18 cellular contexts compared by ENCODE assay signal in genomic region chr7:128005117-128005516, GRCh38. TPM values are rescaled to one million over a fixed set of nuclear protein-coding genes. Genes with fewer than 3 reads are reported as not detected.
DNase-seq lines count a peak whose midpoint lies in the region; ATAC-seq and TF ChIP-seq lines count a peak whose summit lies in the region.
"Had no signal": no experiment of that assay in that cellular context is flagged by ENCODE, and none has a peak within 500 bp of the region (broad histone marks: within the 10 kb centered on the region; RNA-seq: fewer than 3 reads in every experiment).

No MANE protein-coding gene starts in this region.

- H3K4me3 Mint-ChIP-seq in IgD-negative memory B cell (peak overlapping the region; percentile 2 to 78 (median 46)), endothelial cell (ENCODE audit: unreplicated experiment) (peak overlapping the region; percentile 37)
- H3K4me3 Mint-ChIP-seq in stimulated activated naive B cell treated with anti-CD40 and anti-IgM and Interleukin-4, amounts not matched to agents 10 μg/mL and 1 μg/mL and 100 μg/mL, for 72 hours, result no peak overlapping the region
- H3K4me3 Mint-ChIP-seq: activated CD4-positive, alpha-beta memory T cell treated with anti-CD3 and anti-CD28 coated beads for 36 hours; activated naive CD4-positive, alpha-beta T cell treated with anti-CD3 and anti-CD28 coated beads, Interleukin-2, amount 50 U/mL, for 24 hours; mesothelial cell of epicardium; neural progenitor cell; T-cell had no signal

- no peaks in the 10 kb centered on the region for H3K27me3 ChIP-seq in effector memory CD4-positive, alpha-beta T cell (replicated peaks; ENCODE audit: control insufficient read depth, insufficient read depth, low read length, poor library complexity, severe bottlenecking)
- H3K27me3 ChIP-seq: BE2C, neural progenitor cell had no signal

- peaks cover 3% of the 10 kb centered on the region for H3K4me1 ChIP-seq in effector memory CD4-positive, alpha-beta T cell (ENCODE audit: control insufficient read depth, insufficient read depth, low read length, poor library complexity, severe bottlenecking)
- H3K4me1 ChIP-seq: BE2C had no signal

- TF ChIP-seq CTCF in endothelial cell (IDR thresholded peaks at IDR 0.05; ENCODE audit: unreplicated experiment), result no peak

- DNase-seq in NCI-H2171 (lab: John Stamatoyannopoulos, UW), result peak; percentile 44
- no peak for DNase-seq in endothelial cell (ENCODE audit: low spot score)
- DNase-seq in stimulated activated naive B cell treated with anti-CD40 and anti-IgM and Interleukin-4, amounts not matched to agents 10 μg/mL and 1 μg/mL and 100 μg/mL, for 72 hours, result peak; percentile 7
- DNase-seq in NCI-H82 (lab: John Stamatoyannopoulos, UW), result no peak
- no peak for DNase-seq in effector memory CD4-positive, alpha-beta T cell
- no peak for DNase-seq in activated effector memory CD4-positive, alpha-beta T cell treated with anti-CD3 and anti-CD28 coated beads, Interleukin-2, amount 50 U/mL, for 16 hours
- DNase-seq: activated CD4-positive, alpha-beta memory T cell treated with anti-CD3 and anti-CD28 coated beads for 36 hours; BE2C; NCI-H1694; NCI-H774; retina; stimulated activated CD4-positive, alpha-beta T cell treated with anti-CD3 and anti-CD28 coated beads, Interleukin-12 subunit alpha, Interleukin-12 subunit beta, amount 100 ng/mL, for 4 hours; T-cell had no signal

- H3K9me3 Mint-ChIP-seq in IgD-negative memory B cell (no peaks in the 10 kb centered on the region), endothelial cell (ENCODE audit: unreplicated experiment) (no peaks in the 10 kb centered on the region)
- H3K9me3 Mint-ChIP-seq in stimulated activated naive B cell treated with anti-CD40 and anti-IgM and Interleukin-4, amounts not matched to agents 10 μg/mL and 1 μg/mL and 100 μg/mL, for 72 hours, result no peaks in the 10 kb centered on the region
- H3K9me3 Mint-ChIP-seq: activated CD4-positive, alpha-beta memory T cell treated with anti-CD3 and anti-CD28 coated beads for 36 hours; activated naive CD4-positive, alpha-beta T cell treated with anti-CD3 and anti-CD28 coated beads, Interleukin-2, amount 50 U/mL, for 24 hours; mesothelial cell of epicardium; neural progenitor cell; T-cell had no signal

- no peaks in the 10 kb centered on the region for H3K36me3 ChIP-seq in effector memory CD4-positive, alpha-beta T cell (ENCODE audit: control insufficient read depth, insufficient read depth, low read length)
- H3K36me3 ChIP-seq: BE2C, neural progenitor cell had no signal

- H3K27me3 Mint-ChIP-seq in IgD-negative memory B cell (no peaks in the 10 kb centered on the region), endothelial cell (ENCODE audit: unreplicated experiment) (peaks cover 31% of the 10 kb centered on the region)
- H3K27me3 Mint-ChIP-seq in stimulated activated naive B cell treated with anti-CD40 and anti-IgM and Interleukin-4, amounts not matched to agents 10 μg/mL and 1 μg/mL and 100 μg/mL, for 72 hours, result no peaks in the 10 kb centered on the region
- H3K27me3 Mint-ChIP-seq: activated CD4-positive, alpha-beta memory T cell treated with anti-CD3 and anti-CD28 coated beads for 36 hours; activated naive CD4-positive, alpha-beta T cell treated with anti-CD3 and anti-CD28 coated beads, Interleukin-2, amount 50 U/mL, for 24 hours; T-cell had no signal

- no peaks in the 10 kb centered on the region for H3K9me3 ChIP-seq in effector memory CD4-positive, alpha-beta T cell (ENCODE audit: control insufficient read depth, low read length)
- H3K9me3 ChIP-seq: BE2C had no signal

- H3K27ac ChIP-seq in effector memory CD4-positive, alpha-beta T cell (ENCODE audit: insufficient read depth, low read length, poor library complexity, severe bottlenecking), result no peak overlapping the region
- H3K27ac ChIP-seq: neural progenitor cell had no signal

- no peak overlapping the region for H3K4me3 ChIP-seq in effector memory CD4-positive, alpha-beta T cell (ENCODE audit: insufficient read depth, low read depth, low read length, poor library complexity, severe bottlenecking)
- H3K4me3 ChIP-seq: neural progenitor cell had no signal

- H3K4me1 Mint-ChIP-seq in IgD-negative memory B cell (peaks cover 46 to 54% (median 51%) of the 10 kb centered on the region in 3 donors), endothelial cell (ENCODE audit: unreplicated experiment) (peaks cover 46% of the 10 kb centered on the region)
- peaks cover 51 to 56% of the 10 kb centered on the region in 2 donors for H3K4me1 Mint-ChIP-seq in stimulated activated naive B cell treated with anti-CD40 and anti-IgM and Interleukin-4, amounts not matched to agents 10 μg/mL and 1 μg/mL and 100 μg/mL, for 72 hours

- H3K27ac Mint-ChIP-seq in IgD-negative memory B cell (peak overlapping the region in 1 of 3 donors; percentile 8), endothelial cell (ENCODE audit: unreplicated experiment) (peak overlapping the region; percentile 72)
- H3K27ac Mint-ChIP-seq in stimulated activated naive B cell treated with anti-CD40 and anti-IgM and Interleukin-4, amounts not matched to agents 10 μg/mL and 1 μg/mL and 100 μg/mL, for 72 hours, result no peak overlapping the region
- H3K27ac Mint-ChIP-seq: activated CD4-positive, alpha-beta memory T cell treated with anti-CD3 and anti-CD28 coated beads for 36 hours; activated naive CD4-positive, alpha-beta T cell treated with anti-CD3 and anti-CD28 coated beads, Interleukin-2, amount 50 U/mL, for 24 hours; mesothelial cell of epicardium; T-cell had no signal

- H3K36me3 Mint-ChIP-seq in IgD-negative memory B cell, result peaks cover 4% of the 10 kb centered on the region
- peaks cover 63% of the 10 kb centered on the region for H3K36me3 Mint-ChIP-seq in endothelial cell (ENCODE audit: low read depth, unreplicated experiment)
- H3K36me3 Mint-ChIP-seq in stimulated activated naive B cell treated with anti-CD40 and anti-IgM and Interleukin-4, amounts not matched to agents 10 μg/mL and 1 μg/mL and 100 μg/mL, for 72 hours, result peaks cover 26 to 51% of the 10 kb centered on the region in 2 donors

- ATAC-seq in stimulated activated naive B cell treated with anti-CD40 and anti-IgM and Interleukin-4, amounts not matched to agents 10 μg/mL and 1 μg/mL and 100 μg/mL, for 72 hours (replicated peaks), result peak; percentile 69 to 73
- ATAC-seq: T-cell had no signal

RNA-seq across cellular contexts. Expression of gene LRRC4, which starts 26.1 kb away (rescaled TPM):
- not detected for polyA plus RNA-seq in IgD-negative memory B cell
- 297 TPM for total RNA-seq in endothelial cell (ENCODE audit: unreplicated experiment)
- total RNA-seq: RPMI7951 had no signal

Comparison
In these comparisons a context has a peak if more than half of its experiments do, and no peak if none do; other contexts are left out.
1. H3K4me3 Mint-ChIP-seq: peak in IgD-negative memory B cell (4 of 4) and endothelial cell (single experiment); none in stimulated activated naive B cell treated with anti-CD40 and anti-IgM and Interleukin-4, amounts not matched to agents 10 μg/mL and 1 μg/mL and 100 μg/mL, for 72 hours (0 of 2).
2. DNase-seq: peak in NCI-H2171 (single experiment) and stimulated activated naive B cell treated with anti-CD40 and anti-IgM and Interleukin-4, amounts not matched to agents 10 μg/mL and 1 μg/mL and 100 μg/mL, for 72 hours (single experiment); none in endothelial cell (single experiment), NCI-H82 (single experiment), effector memory CD4-positive, alpha-beta T cell (0 of 3) and activated effector memory CD4-positive, alpha-beta T cell treated with anti-CD3 and anti-CD28 coated beads, Interleukin-2, amount 50 U/mL, for 16 hours (single experiment).